In the genomic region with DNA sequence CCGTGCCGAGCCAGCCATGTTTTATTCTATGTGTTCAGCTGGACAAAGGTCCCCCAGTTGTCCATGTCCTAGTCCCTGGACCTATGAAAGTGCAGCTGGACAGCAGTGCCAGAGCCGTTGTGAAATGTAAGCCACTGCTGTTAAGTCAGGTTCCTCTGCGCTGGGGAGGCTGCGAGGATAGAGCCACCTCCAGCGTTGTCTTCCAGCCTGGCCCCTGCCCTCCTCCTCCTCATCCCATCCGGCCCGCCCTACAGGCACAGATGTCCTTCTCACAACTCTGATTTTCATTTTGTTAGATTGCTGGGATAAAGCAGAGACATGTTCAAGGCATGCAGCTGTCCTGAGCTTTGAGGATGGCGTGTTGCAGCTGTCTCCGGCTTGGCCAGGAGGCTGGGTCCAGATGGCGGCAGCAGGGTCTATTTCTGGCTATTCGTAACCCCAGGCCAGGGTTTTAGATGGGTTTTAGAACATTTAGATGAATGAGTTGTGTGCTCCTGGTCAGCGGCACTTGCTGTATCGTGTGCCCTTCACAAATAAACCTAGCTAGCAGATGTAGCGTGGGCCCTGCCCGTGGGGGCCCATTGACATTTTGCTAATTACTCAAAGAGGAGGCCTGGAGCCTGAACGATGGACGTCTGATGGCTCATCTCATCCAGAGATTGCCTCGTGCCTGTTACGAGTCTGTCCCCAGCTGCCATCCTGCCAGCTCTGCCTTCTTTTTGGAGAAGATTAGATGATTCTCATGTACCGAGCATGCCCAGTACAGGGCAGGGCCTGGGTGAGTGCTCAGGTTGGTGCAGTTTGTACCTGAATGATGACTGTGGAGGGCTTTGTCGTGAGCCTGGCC, we compare ENCODE assay signal across 1 cellular context.
A peak's percentile ranks its signal among the peaks of the same experiment; 100 is the strongest.
TF ChIP-seq lines count a peak whose summit lies in the region.

No MANE protein-coding gene starts in this region.

TF ChIP-seq in SK-N-SH, 30 proteins besides CTCF, POLR2A, EP300 and RAD21:
- TF ChIP-seq, protein P1, sequence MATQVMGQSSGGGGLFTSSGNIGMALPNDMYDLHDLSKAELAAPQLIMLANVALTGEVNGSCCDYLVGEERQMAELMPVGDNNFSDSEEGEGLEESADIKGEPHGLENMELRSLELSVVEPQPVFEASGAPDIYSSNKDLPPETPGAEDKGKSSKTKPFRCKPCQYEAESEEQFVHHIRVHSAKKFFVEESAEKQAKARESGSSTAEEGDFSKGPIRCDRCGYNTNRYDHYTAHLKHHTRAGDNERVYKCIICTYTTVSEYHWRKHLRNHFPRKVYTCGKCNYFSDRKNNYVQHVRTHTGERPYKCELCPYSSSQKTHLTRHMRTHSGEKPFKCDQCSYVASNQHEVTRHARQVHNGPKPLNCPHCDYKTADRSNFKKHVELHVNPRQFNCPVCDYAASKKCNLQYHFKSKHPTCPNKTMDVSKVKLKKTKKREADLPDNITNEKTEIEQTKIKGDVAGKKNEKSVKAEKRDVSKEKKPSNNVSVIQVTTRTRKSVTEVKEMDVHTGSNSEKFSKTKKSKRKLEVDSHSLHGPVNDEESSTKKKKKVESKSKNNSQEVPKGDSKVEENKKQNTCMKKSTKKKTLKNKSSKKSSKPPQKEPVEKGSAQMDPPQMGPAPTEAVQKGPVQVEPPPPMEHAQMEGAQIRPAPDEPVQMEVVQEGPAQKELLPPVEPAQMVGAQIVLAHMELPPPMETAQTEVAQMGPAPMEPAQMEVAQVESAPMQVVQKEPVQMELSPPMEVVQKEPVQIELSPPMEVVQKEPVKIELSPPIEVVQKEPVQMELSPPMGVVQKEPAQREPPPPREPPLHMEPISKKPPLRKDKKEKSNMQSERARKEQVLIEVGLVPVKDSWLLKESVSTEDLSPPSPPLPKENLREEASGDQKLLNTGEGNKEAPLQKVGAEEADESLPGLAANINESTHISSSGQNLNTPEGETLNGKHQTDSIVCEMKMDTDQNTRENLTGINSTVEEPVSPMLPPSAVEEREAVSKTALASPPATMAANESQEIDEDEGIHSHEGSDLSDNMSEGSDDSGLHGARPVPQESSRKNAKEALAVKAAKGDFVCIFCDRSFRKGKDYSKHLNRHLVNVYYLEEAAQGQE (IDR thresholded peaks at IDR 0.05; ENCODE audit: low read depth, low read length) = no peak
- TF ChIP-seq TCF12 (IDR thresholded peaks at IDR 0.05) = 0 out of 2 replicates have a peak, but pooled peaks have one; percentile 21
- no peak for TF ChIP-seq FOSL2 (IDR thresholded peaks at IDR 0.05; ENCODE audit: borderline replicate concordance, low read depth)
- no peak for TF ChIP-seq GABPA (IDR thresholded peaks at IDR 0.05; ENCODE audit: low read depth)
- TF ChIP-seq GATA2 (CRISPR knock-in tag; IDR thresholded peaks at IDR 0.05) = peak; percentile 86
- TF ChIP-seq, protein P2, sequence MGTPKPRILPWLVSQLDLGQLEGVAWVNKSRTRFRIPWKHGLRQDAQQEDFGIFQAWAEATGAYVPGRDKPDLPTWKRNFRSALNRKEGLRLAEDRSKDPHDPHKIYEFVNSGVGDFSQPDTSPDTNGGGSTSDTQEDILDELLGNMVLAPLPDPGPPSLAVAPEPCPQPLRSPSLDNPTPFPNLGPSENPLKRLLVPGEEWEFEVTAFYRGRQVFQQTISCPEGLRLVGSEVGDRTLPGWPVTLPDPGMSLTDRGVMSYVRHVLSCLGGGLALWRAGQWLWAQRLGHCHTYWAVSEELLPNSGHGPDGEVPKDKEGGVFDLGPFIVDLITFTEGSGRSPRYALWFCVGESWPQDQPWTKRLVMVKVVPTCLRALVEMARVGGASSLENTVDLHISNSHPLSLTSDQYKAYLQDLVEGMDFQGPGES (IDR thresholded peaks at IDR 0.05; ENCODE audit: low read depth, low read length) = no peak
- TF ChIP-seq, protein P3, sequence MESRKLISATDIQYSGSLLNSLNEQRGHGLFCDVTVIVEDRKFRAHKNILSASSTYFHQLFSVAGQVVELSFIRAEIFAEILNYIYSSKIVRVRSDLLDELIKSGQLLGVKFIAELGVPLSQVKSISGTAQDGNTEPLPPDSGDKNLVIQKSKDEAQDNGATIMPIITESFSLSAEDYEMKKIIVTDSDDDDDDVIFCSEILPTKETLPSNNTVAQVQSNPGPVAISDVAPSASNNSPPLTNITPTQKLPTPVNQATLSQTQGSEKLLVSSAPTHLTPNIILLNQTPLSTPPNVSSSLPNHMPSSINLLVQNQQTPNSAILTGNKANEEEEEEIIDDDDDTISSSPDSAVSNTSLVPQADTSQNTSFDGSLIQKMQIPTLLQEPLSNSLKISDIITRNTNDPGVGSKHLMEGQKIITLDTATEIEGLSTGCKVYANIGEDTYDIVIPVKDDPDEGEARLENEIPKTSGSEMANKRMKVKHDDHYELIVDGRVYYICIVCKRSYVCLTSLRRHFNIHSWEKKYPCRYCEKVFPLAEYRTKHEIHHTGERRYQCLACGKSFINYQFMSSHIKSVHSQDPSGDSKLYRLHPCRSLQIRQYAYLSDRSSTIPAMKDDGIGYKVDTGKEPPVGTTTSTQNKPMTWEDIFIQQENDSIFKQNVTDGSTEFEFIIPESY (IDR thresholded peaks at IDR 0.05; ENCODE audit: borderline replicate concordance, low read depth) = no peak
- no peak for TF ChIP-seq FOXM1 (IDR thresholded peaks at IDR 0.05; ENCODE audit: low read depth)
- TF ChIP-seq NRF1 (IDR thresholded peaks at IDR 0.05; ENCODE audit: low read depth, low read length) = no peak
- TF ChIP-seq SIN3A (IDR thresholded peaks at IDR 0.05; ENCODE audit: borderline replicate concordance, low read depth, low read length) = no peak
- TF ChIP-seq ELF1 (IDR thresholded peaks at IDR 0.05) = no peak
- peak; percentile 80 for TF ChIP-seq RCOR1 (IDR thresholded peaks at IDR 0.05; ENCODE audit: low read length)
- TF ChIP-seq MEF2A (IDR thresholded peaks at IDR 0.05; ENCODE audit: borderline replicate concordance, low read depth) = no peak
- TF ChIP-seq, protein P4, sequence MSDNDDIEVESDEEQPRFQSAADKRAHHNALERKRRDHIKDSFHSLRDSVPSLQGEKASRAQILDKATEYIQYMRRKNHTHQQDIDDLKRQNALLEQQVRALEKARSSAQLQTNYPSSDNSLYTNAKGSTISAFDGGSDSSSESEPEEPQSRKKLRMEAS (IDR thresholded peaks at IDR 0.05; ENCODE audit: low read depth) = no peak
- TF ChIP-seq FOXJ3 (CRISPR knock-in tag; IDR thresholded peaks at IDR 0.05) = peak; percentile 42; the same call in 1 of the 2 replicates
- no peak for TF ChIP-seq TAF1 (IDR thresholded peaks at IDR 0.05; ENCODE audit: borderline replicate concordance, low read depth, low read length)
- no peak for TF ChIP-seq EZH2phosphoT487 (IDR thresholded peaks at IDR 0.05; ENCODE audit: borderline replicate concordance, low read depth)
- TF ChIP-seq MXI1 (IDR thresholded peaks at IDR 0.05; ENCODE audit: low read depth, low read length) = peak; percentile 53; the same call in 1 of the 2 replicates
- no peak for TF ChIP-seq CHD2 (IDR thresholded peaks at IDR 0.05; ENCODE audit: low read length, partially characterized antibody)
- no peak for TF ChIP-seq RXRA (IDR thresholded peaks at IDR 0.05; ENCODE audit: borderline replicate concordance, low read depth)
- TF ChIP-seq, protein P5, sequence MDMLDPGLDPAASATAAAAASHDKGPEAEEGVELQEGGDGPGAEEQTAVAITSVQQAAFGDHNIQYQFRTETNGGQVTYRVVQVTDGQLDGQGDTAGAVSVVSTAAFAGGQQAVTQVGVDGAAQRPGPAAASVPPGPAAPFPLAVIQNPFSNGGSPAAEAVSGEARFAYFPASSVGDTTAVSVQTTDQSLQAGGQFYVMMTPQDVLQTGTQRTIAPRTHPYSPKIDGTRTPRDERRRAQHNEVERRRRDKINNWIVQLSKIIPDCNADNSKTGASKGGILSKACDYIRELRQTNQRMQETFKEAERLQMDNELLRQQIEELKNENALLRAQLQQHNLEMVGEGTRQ (IDR thresholded peaks at IDR 0.05; ENCODE audit: borderline replicate concordance, low read depth, low read length) = no peak
- TF ChIP-seq, protein P6, sequence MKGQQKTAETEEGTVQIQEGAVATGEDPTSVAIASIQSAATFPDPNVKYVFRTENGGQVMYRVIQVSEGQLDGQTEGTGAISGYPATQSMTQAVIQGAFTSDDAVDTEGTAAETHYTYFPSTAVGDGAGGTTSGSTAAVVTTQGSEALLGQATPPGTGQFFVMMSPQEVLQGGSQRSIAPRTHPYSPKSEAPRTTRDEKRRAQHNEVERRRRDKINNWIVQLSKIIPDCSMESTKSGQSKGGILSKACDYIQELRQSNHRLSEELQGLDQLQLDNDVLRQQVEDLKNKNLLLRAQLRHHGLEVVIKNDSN (IDR thresholded peaks at IDR 0.05; ENCODE audit: borderline replicate concordance, low read depth) = no peak
- no peak for TF ChIP-seq YY1 (IDR thresholded peaks at IDR 0.05; ENCODE audit: low read depth)
- TF ChIP-seq NFIC (IDR thresholded peaks at IDR 0.05; ENCODE audit: borderline replicate concordance) = no peak
- TF ChIP-seq, protein P7, sequence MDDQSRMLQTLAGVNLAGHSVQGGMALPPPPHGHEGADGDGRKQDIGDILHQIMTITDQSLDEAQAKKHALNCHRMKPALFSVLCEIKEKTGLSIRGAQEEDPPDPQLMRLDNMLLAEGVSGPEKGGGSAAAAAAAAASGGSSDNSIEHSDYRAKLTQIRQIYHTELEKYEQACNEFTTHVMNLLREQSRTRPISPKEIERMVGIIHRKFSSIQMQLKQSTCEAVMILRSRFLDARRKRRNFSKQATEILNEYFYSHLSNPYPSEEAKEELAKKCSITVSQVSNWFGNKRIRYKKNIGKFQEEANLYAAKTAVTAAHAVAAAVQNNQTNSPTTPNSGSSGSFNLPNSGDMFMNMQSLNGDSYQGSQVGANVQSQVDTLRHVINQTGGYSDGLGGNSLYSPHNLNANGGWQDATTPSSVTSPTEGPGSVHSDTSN (IDR thresholded peaks at IDR 0.05) = no peak
- no peak for TF ChIP-seq TEAD4 (IDR thresholded peaks at IDR 0.05; ENCODE audit: borderline replicate concordance, insufficient read depth)
- no peak for TF ChIP-seq JUND (IDR thresholded peaks at IDR 0.05)
